In the genomic region with DNA sequence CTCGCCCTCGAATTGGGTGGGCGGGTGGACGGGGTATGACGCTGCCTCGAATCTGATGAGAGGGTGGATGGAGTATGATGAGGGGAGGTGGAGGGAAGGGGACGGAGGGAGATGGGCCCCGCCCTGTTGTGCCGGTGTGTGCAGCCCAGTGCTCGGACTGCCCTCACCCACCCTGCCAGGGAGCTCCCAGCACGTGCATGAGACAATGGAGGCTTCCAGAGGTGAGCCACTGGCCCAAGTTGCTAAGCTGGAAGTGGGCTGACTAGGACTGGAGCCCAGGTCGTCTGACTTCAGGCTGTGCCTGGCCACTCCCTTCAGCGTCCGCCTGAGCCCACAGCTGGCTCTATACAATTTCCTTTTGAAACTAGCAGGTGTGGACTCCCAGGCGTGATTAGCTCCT, we compare ENCODE assay signal across 20 cellular contexts. TPM values are rescaled to one million over a fixed set of nuclear protein-coding genes. Genes with fewer than 3 reads are reported as not detected.
DNase-seq lines count a peak whose midpoint lies in the region; ATAC-seq and TF ChIP-seq lines count a peak whose summit lies in the region.
"Had no signal": no experiment of that assay in that cellular context is flagged by ENCODE, and none has a peak within 500 bp of the region (broad histone marks: within the 10 kb centered on the region; RNA-seq: fewer than 3 reads in every experiment).

No MANE protein-coding gene starts in this region.

- H2BK5ac ChIP-seq in IMR-90 (ENCODE audit: low read depth, low read length, poor library complexity, severe bottlenecking) (no peak overlapping the region), neuronal stem cell (ENCODE audit: low read length) (no peak overlapping the region)

- peak overlapping the region in 1 of 2 experiments; percentile 57; a peak in 1 of 4 replicates for H4K8ac ChIP-seq in IMR-90 (ENCODE audit: low read depth in 2 of 2, low read length in 2 of 2)
- H4K8ac ChIP-seq in neuronal stem cell (ENCODE audit: low read depth, low read length): no peak overlapping the region

- no peak for TF ChIP-seq RAD21 in IMR-90 (IDR thresholded peaks at IDR 0.05; ENCODE audit: low read length)

- dilution Hi-C loops in IMR-90 (cut with HindIII; ENCODE audit: low sequenced_read_pairs, unreplicated experiment): no loop called here

- TF ChIP-seq POLR2A in IMR-90 (IDR thresholded peaks at IDR 0.05; ENCODE audit: low read depth, low read length): no peak

- H3K36me3 Mint-ChIP-seq in dendritic cell treated with granulocyte-macrophage colony-stimulating factor and Interleukin-4, amounts not matched to agents 40 ng/mL and 50 ng/mL, for 4 days (ENCODE audit: low read depth): peaks cover 14% of the 10 kb centered on the region
- no peaks in the 10 kb centered on the region for H3K36me3 Mint-ChIP-seq in activated T-helper 2 cell treated with anti-CD3 and anti-CD28 coated beads, Interferon-gamma antibody, Interleukin-2, Interleukin-4, amounts not matched to agents 10 μg/mL and 5 μg/mL and 100 μg/mL, durations not matched to agents 14 hours and 24 hours and 36 hours (ENCODE audit: low read depth)

- no peak overlapping the region for H2AK9ac ChIP-seq in IMR-90 (replicated peaks; ENCODE audit: low read depth, low read length, poor library complexity)

- H3K4me2 ChIP-seq in IMR-90 (ENCODE audit: low read depth, low read length): no peak overlapping the region
- H3K4me2 ChIP-seq in neuronal stem cell (ENCODE audit: insufficient read depth, low read length, poor library complexity, severe bottlenecking): no peak overlapping the region
- H3K4me2 ChIP-seq: KMS-11 had no signal

- H3K9me3 Mint-ChIP-seq in dendritic cell treated with granulocyte-macrophage colony-stimulating factor and Interleukin-4, amounts not matched to agents 40 ng/mL and 50 ng/mL, for 4 days: no peaks in the 10 kb centered on the region
- no peaks in the 10 kb centered on the region for H3K9me3 Mint-ChIP-seq in activated T-helper 2 cell treated with anti-CD3 and anti-CD28 coated beads, Interferon-gamma antibody, Interleukin-2, Interleukin-4, amounts not matched to agents 10 μg/mL and 5 μg/mL and 100 μg/mL, durations not matched to agents 14 hours and 24 hours and 36 hours
- H3K9me3 Mint-ChIP-seq: CD4-positive, alpha-beta T cell had no signal

- ATAC-seq in IMR-90 (ENCODE audit: low read depth): no peak
- ATAC-seq in upper lobe of right lung: no peak
- ATAC-seq in HG03460 (IDR thresholded peaks at IDR 0.05; ENCODE audit: unreplicated experiment): no peak
- ATAC-seq: GM12878 had no signal

- H3K79me1 ChIP-seq in IMR-90 (ENCODE audit: low read depth in 1 of 2, low read length in 2 of 2) (no peaks in the 10 kb centered on the region; a peak in 1 of 4 replicates), neuronal stem cell (ENCODE audit: low read depth, low read length) (no peaks in the 10 kb centered on the region)

- H3K27me3 Mint-ChIP-seq in dendritic cell treated with granulocyte-macrophage colony-stimulating factor and Interleukin-4, amounts not matched to agents 40 ng/mL and 50 ng/mL, for 4 days: peaks cover 3% of the 10 kb centered on the region
- peaks cover 10% of the 10 kb centered on the region for H3K27me3 Mint-ChIP-seq in activated T-helper 2 cell treated with anti-CD3 and anti-CD28 coated beads, Interferon-gamma antibody, Interleukin-2, Interleukin-4, amounts not matched to agents 10 μg/mL and 5 μg/mL and 100 μg/mL, durations not matched to agents 14 hours and 24 hours and 36 hours (ENCODE audit: low read depth)

- H2BK15ac ChIP-seq in IMR-90 (ENCODE audit: low read depth, low read length): peak overlapping the region; percentile 12; the same call in 1 of the 3 replicates
- H2BK15ac ChIP-seq in neuronal stem cell (ENCODE audit: low read length): no peak overlapping the region

- H3K14ac ChIP-seq in IMR-90 (replicated peaks; ENCODE audit: low read depth, low read length) (0 out of 2 replicates have a peak overlapping the region, but pooled peaks have one; percentile 43), neuronal stem cell (ENCODE audit: low read length) (no peak overlapping the region)

- H3K36me3 ChIP-seq in IMR-90 (ENCODE audit: control insufficient read depth, insufficient read depth, low read length) (no peaks in the 10 kb centered on the region), neuronal stem cell (replicated peaks in 1 of 2; ENCODE audit: control insufficient read depth in 2 of 2, insufficient read depth in 2 of 2, low read length in 2 of 2) (no peaks in the 10 kb centered on the region), upper lobe of right lung (no peaks in the 10 kb centered on the region)
- H3K36me3 ChIP-seq: BE2C had no signal

- WGBS in IMR-90 (ENCODE audit: extremely low coverage in 2 of 2, insufficient read length in 1 of 2), 2 experiments: 83 to 100% methylated on average over 1 to 2 of the region's 15 CpGs
- no CpG with 5 or more reads among the region's 15 CpGs for WGBS in neuronal stem cell (ENCODE audit: extremely low coverage in 2 of 2, insufficient read length in 2 of 2, insufficient replicate concordance in 1 of 2), 2 donors

- H3K23ac ChIP-seq in IMR-90 (ENCODE audit: low read depth, low read length) (no peak overlapping the region), neuronal stem cell (ENCODE audit: low read depth, low read length, poor library complexity) (no peak overlapping the region)

- in situ Hi-C loops in IMR-90 (cut with MboI; ENCODE audit: low sequenced_read_pairs) (no loop called here), G401 (cut with HindIII; ENCODE audit: low sequenced_read_pairs) (no loop called here)

- H3K4me3 Mint-ChIP-seq in dendritic cell treated with granulocyte-macrophage colony-stimulating factor and Interleukin-4, amounts not matched to agents 40 ng/mL and 50 ng/mL, for 4 days: no peak overlapping the region
- no peak overlapping the region for H3K4me3 Mint-ChIP-seq in activated T-helper 2 cell treated with anti-CD3 and anti-CD28 coated beads, Interferon-gamma antibody, Interleukin-2, Interleukin-4, amounts not matched to agents 10 μg/mL and 5 μg/mL and 100 μg/mL, durations not matched to agents 14 hours and 24 hours and 36 hours (ENCODE audit: low read depth)
- H3K4me3 Mint-ChIP-seq: CD4-positive, alpha-beta T cell had no signal

- H3K4me3 ChIP-seq in IMR-90 (ENCODE audit: insufficient read depth, low read depth, low read length) (no peak overlapping the region), neuronal stem cell (ENCODE audit: low read length in 2 of 2) (no peak overlapping the region), upper lobe of right lung (no peak overlapping the region)
- H3K4me3 ChIP-seq: GM12878 had no signal

- peaks cover 27% of the 10 kb centered on the region for H3K9me1 ChIP-seq in IMR-90 (ENCODE audit: insufficient read depth, low read length)

- peaks cover 81% of the 10 kb centered on the region for H3K4me1 Mint-ChIP-seq in dendritic cell treated with granulocyte-macrophage colony-stimulating factor and Interleukin-4, amounts not matched to agents 40 ng/mL and 50 ng/mL, for 4 days (ENCODE audit: low read depth)
- H3K4me1 Mint-ChIP-seq in activated T-helper 2 cell treated with anti-CD3 and anti-CD28 coated beads, Interferon-gamma antibody, Interleukin-2, Interleukin-4, amounts not matched to agents 10 μg/mL and 5 μg/mL and 100 μg/mL, durations not matched to agents 14 hours and 24 hours and 36 hours (ENCODE audit: low read depth): peaks cover 6% of the 10 kb centered on the region

- no peak overlapping the region for H3K56ac ChIP-seq in IMR-90 (ENCODE audit: extremely low read depth, insufficient read depth, low read length)

- POLR2A ChIA-PET in IMR-90 (lab: Charles Lee; ENCODE audit: unreplicated experiment): no interaction called here

- peak overlapping the region; percentile 62 for H2AFZ ChIP-seq in IMR-90 (replicated peaks; ENCODE audit: low read length, poor library complexity)
- H2AFZ ChIP-seq in neuronal stem cell (ENCODE audit: low read length): no peak overlapping the region

- H3K27ac ChIP-seq in IMR-90 (ENCODE audit: insufficient read depth, low read length) (no peak overlapping the region), neuronal stem cell (replicated peaks; ENCODE audit: low read length) (no peak overlapping the region), upper lobe of right lung (peak overlapping the region; percentile 13)
- H3K27ac ChIP-seq: HL-60, KMS-11 had no signal

- H4K91ac ChIP-seq in IMR-90 (ENCODE audit: insufficient read depth, low read depth, low read length) (peak overlapping the region; percentile 34; the same call in 1 of the 2 replicates), neuronal stem cell (ENCODE audit: low read depth, low read length, poor library complexity) (peak overlapping the region; percentile 65)

- H3K4ac ChIP-seq in IMR-90 (ENCODE audit: low read depth, low read length) (peak overlapping the region; percentile 73), neuronal stem cell (ENCODE audit: low read length) (no peak overlapping the region)

- no peak overlapping the region for H2BK12ac ChIP-seq in neuronal stem cell (ENCODE audit: low read length)

- intact Hi-C loops in IMR-90 (cut with micrococcal nuclease): no loop called here
- intact Hi-C loops in dendritic cell treated with granulocyte-macrophage colony-stimulating factor and Interleukin-4, amounts not matched to agents 40 ng/mL and 50 ng/mL, for 4 days (cut with micrococcal nuclease): no loop called here
- intact Hi-C loops in upper lobe of right lung (cut with DNase I): no loop called here
- intact Hi-C loops in activated T-helper 2 cell treated with anti-CD3 and anti-CD28 coated beads, Interferon-gamma antibody, Interleukin-2, Interleukin-4, amounts not matched to agents 10 μg/mL and 5 μg/mL and 100 μg/mL, durations not matched to agents 14 hours and 24 hours and 36 hours (cut with micrococcal nuclease): no loop called here

- H3K27me3 ChIP-seq in IMR-90 (ENCODE audit: control insufficient read depth, insufficient read depth, low read length) (no peaks in the 10 kb centered on the region), neuronal stem cell (ENCODE audit: control insufficient read depth in 3 of 3, insufficient read depth in 3 of 3, low read depth in 1 of 3, low read length in 3 of 3) (peaks cover 0 to 7% (median 0%) of the 10 kb centered on the region in 3 experiments), upper lobe of right lung (no peaks in the 10 kb centered on the region)
- H3K27me3 ChIP-seq: BE2C had no signal

- H3K9me3 ChIP-seq in IMR-90 (ENCODE audit: control insufficient read depth, insufficient read depth, low read length): no peaks in the 10 kb centered on the region
- H3K9me3 ChIP-seq in neuronal stem cell (replicated peaks in 1 of 2; ENCODE audit: control insufficient read depth in 2 of 2, insufficient read depth in 1 of 2, low read depth in 1 of 2, low read length in 2 of 2): no peaks in the 10 kb centered on the region
- H3K9me3 ChIP-seq in upper lobe of right lung: no peaks in the 10 kb centered on the region
- H3K9me3 ChIP-seq: BE2C had no signal

- peak overlapping the region; percentile 35; the same call in 1 of the 2 replicates for H2AK5ac ChIP-seq in IMR-90 (ENCODE audit: low read depth, low read length)
- H2AK5ac ChIP-seq in neuronal stem cell (ENCODE audit: low read depth, low read length): peak overlapping the region; percentile 47

- no TSS peak for BruUV-seq in IMR-90 (replicated peaks; lab: Mats Ljungman, UMichigan)

- H3K9ac ChIP-seq in IMR-90 (ENCODE audit: low read depth, low read length) (no peak overlapping the region), neuronal stem cell (ENCODE audit: low read depth, low read length, poor library complexity) (no peak overlapping the region)
- H3K9ac ChIP-seq: KMS-11 had no signal

- CTCF ChIA-PET in IMR-90 (lab: Yijun Ruan, JAX): interaction anchor here (0.6 to 1.2 kb wide), 3 partner anchors 8 to 193 kb away, joined by 3 read pairs; no protein-coding TSS in a partner anchor

- H4K20me1 ChIP-seq in IMR-90 (ENCODE audit: insufficient read depth, low read length): no peaks in the 10 kb centered on the region

- H3K27ac Mint-ChIP-seq in dendritic cell treated with granulocyte-macrophage colony-stimulating factor and Interleukin-4, amounts not matched to agents 40 ng/mL and 50 ng/mL, for 4 days: peak overlapping the region; percentile 95
- no peak overlapping the region for H3K27ac Mint-ChIP-seq in activated T-helper 2 cell treated with anti-CD3 and anti-CD28 coated beads, Interferon-gamma antibody, Interleukin-2, Interleukin-4, amounts not matched to agents 10 μg/mL and 5 μg/mL and 100 μg/mL, durations not matched to agents 14 hours and 24 hours and 36 hours
- H3K27ac Mint-ChIP-seq: CD4-positive, alpha-beta T cell had no signal

- H2BK120ac ChIP-seq in IMR-90 (ENCODE audit: low read depth, low read length) (peak overlapping the region; percentile 80; the same call in 1 of the 2 replicates), neuronal stem cell (ENCODE audit: low read depth, low read length) (no peak overlapping the region)

- TF ChIP-seq CTCF in IMR-90 (conservative IDR thresholded peaks at IDR 0.05; ENCODE audit: low read depth, low read length): no peak
- TF ChIP-seq CTCF in upper lobe of right lung (IDR thresholded peaks at IDR 0.05): no peak

- H3K4me1 ChIP-seq in IMR-90 (ENCODE audit: control insufficient read depth, insufficient read depth, low read length) (peaks cover 26% of the 10 kb centered on the region), neuronal stem cell (ENCODE audit: control insufficient read depth in 2 of 2, insufficient read depth in 1 of 2, low read depth in 1 of 2, low read length in 2 of 2) (peaks cover 5 to 8% of the 10 kb centered on the region in 2 donors), upper lobe of right lung (peaks cover 37% of the 10 kb centered on the region)

- DNase-seq in IMR-90: no peak
- no peak for DNase-seq in neuronal stem cell (ENCODE audit: low spot score)
- no peak for DNase-seq in upper lobe of right lung
- no peak for DNase-seq in activated T-helper 2 cell treated with anti-CD3 and anti-CD28 coated beads, Interferon-gamma antibody, Interleukin-2, Interleukin-4, amounts not matched to agents 10 μg/mL and 5 μg/mL and 100 μg/mL, durations not matched to agents 14 hours and 24 hours and 36 hours (ENCODE audit: low spot score)
- no peak for DNase-seq in G401 (ENCODE audit: low spot score)
- DNase-seq: CD4-positive, alpha-beta T cell; COR-L47; DMS79; NCI-H1092 treated with DMSO at 0.1 percent for 48 hours; NCI-H1436 treated with DMSO at 0.1 percent for 48 hours; NCI-H2029; NCI-H345; OCI-M1; Right ventricle myocardium superior had no signal

- peak overlapping the region; percentile 63; the same call in 1 of the 2 replicates for H2BK20ac ChIP-seq in IMR-90 (ENCODE audit: low read depth, low read length)

- H3K18ac ChIP-seq in IMR-90 (ENCODE audit: low read depth, low read length): no peak overlapping the region
- H3K18ac ChIP-seq in neuronal stem cell (ENCODE audit: low read length): peak overlapping the region; percentile 22

- H4K5ac ChIP-seq in IMR-90 (ENCODE audit: low read depth, low read length): no peak overlapping the region

RNA-seq across cellular contexts. Expression of a gene that starts 47.0 kb away (rescaled TPM):
- total RNA-seq in IMR-90 (2012; rRNA removed): 5.6 and 11.7 TPM in 2 replicates
- polyA plus RNA-seq in IMR-90 (2012; rRNA removed): 13.9 and 18.4 TPM in 2 replicates
- 7.8 and 8.4 TPM in 2 replicates for polyA plus RNA-seq in IMR-90 (2012; cell fraction: cytosol; rRNA removed)
- 8.4 and 13.5 TPM in 2 replicates for polyA plus RNA-seq in IMR-90 (2012; cell fraction: nucleus; rRNA removed; ENCODE audit: low replicate concordance)
- polyA plus RNA-seq in neuronal stem cell (2013, experiment 1 of 2): 7.8 TPM
- polyA plus RNA-seq in neuronal stem cell (2013, experiment 2 of 2): 8.7 TPM
- 1,018 TPM for total RNA-seq in upper lobe of right lung
- total RNA-seq in activated T-helper 2 cell treated with anti-CD3 and anti-CD28 coated beads, Interferon-gamma antibody, Interleukin-2, Interleukin-4, amounts not matched to agents 10 μg/mL and 5 μg/mL and 100 μg/mL, durations not matched to agents 14 hours and 24 hours and 36 hours: 47.1 and 53.8 TPM in 2 replicates
- total RNA-seq in G401 (2014; rRNA removed; shearing (Covaris generic)): 74.3 and 81.8 TPM in 2 replicates

Comparison
In these comparisons a context has a peak if more than half of its experiments do, and no peak if none do; other contexts are left out.
1. RNA of a gene that starts 47.0 kb away (total RNA-seq): 1,018 TPM in upper lobe of right lung (single experiment); 74.3 to 81.8 TPM in G401, 47.1 to 53.8 TPM in activated T-helper 2 cell treated with anti-CD3 and anti-CD28 coated beads, Interferon-gamma antibody, Interleukin-2, Interleukin-4, amounts not matched to agents 10 μg/mL and 5 μg/mL and 100 μg/mL, durations not matched to agents 14 hours and 24 hours and 36 hours and 5.6 to 11.7 TPM in IMR-90; every median in the first group is over 10 times any median in the second.